Comparison of ENCODE assay signal across 22 cellular contexts in the genomic region with DNA sequence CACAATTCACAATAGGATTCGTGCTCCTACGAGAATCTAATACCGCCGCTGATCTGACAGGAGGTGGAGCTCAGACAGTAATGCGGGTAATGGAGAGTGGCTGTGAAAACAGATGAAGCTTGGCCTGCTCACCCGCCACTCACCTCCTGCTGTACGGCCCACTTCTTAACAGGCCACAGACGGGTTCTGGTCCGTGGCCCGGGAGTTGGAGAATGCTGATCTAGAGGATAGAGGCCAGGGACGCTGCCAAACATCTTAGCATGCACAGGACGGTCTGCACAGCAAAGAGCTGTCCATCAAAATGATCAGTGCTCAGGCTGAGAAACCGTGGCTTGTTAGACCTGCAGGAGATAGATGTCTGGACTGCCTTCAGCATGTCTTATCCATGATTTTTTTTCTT.
DNase-seq lines count a peak whose midpoint lies in the region; ATAC-seq and TF ChIP-seq lines count a peak whose summit lies in the region.
"Had no signal": no experiment of that assay in that cellular context is flagged by ENCODE, and none has a peak within 500 bp of the region (broad histone marks: within the 10 kb centered on the region; RNA-seq: fewer than 3 reads in every experiment).

No MANE protein-coding gene starts in this region.

- H3K4me1 Mint-ChIP-seq in chondrocyte (ENCODE audit: low read depth) (peaks cover 65% of the 10 kb centered on the region), endodermal cell (peaks cover 20% of the 10 kb centered on the region)

- no peak for TF ChIP-seq RAD21 in SK-N-SH (IDR thresholded peaks at IDR 0.05; ENCODE audit: low read length)

- no peaks in the 10 kb centered on the region for H3K9me3 Mint-ChIP-seq in chondrocyte (ENCODE audit: low read depth)
- peaks cover 7% of the 10 kb centered on the region for H3K9me3 Mint-ChIP-seq in endodermal cell
- H3K9me3 Mint-ChIP-seq: stimulated activated naive CD8-positive, alpha-beta T cell treated with anti-CD3 and anti-CD28 coated beads, Interleukin-15, Interleukin-2, amounts not matched to agents 100 ng/mL and 50 ng/mL, for 24 hours; T-cell; type B pancreatic cell had no signal

- H3K27ac ChIP-seq in AG04450 (ENCODE audit: low read depth, low read length) (peak overlapping the region; percentile 61), SK-N-SH (ENCODE audit: low read depth in 2 of 2, low read length in 1 of 2) (peak overlapping the region in 1 of 2 experiments; percentile 100; a peak in 2 of 4 replicates), right lobe of liver (no peak overlapping the region), endodermal cell (ENCODE audit: low read depth, low read length) (no peak overlapping the region), lower lobe of right lung (no peak overlapping the region)
- H3K27ac ChIP-seq: A549, cardiac muscle cell had no signal

- H3K4me3 ChIP-seq in AG04450 (ENCODE audit: low read depth, low read length) (no peak overlapping the region), SK-N-SH (ENCODE audit: low read depth in 2 of 2, low read length in 1 of 2) (no peak overlapping the region), right lobe of liver (no peak overlapping the region), endodermal cell (ENCODE audit: low read length) (no peak overlapping the region), lower lobe of right lung (no peak overlapping the region)
- H3K4me3 ChIP-seq: A549, cardiac muscle cell had no signal

- peak overlapping the region; percentile 79 for H3K9ac ChIP-seq in SK-N-SH
- H3K9ac ChIP-seq in endodermal cell (ENCODE audit: extremely low read depth, low read length, poor library complexity, severe bottlenecking): no peak overlapping the region

- peaks cover 40% of the 10 kb centered on the region for H3K79me2 ChIP-seq in SK-N-SH (ENCODE audit: insufficient read depth)

- WGBS in SK-N-SH (ENCODE audit: low lambda C conversion rate): 80% methylated on average over 10 of the region's 13 CpGs
- 83% methylated on average over 2 of the region's 13 CpGs for WGBS in right lobe of liver (ENCODE audit: insufficient coverage, low coverage, low lambda C conversion rate, missing lambda C conversion rate)
- WGBS in endodermal cell (ENCODE audit: insufficient coverage in 1 of 2, insufficient read length in 1 of 2), 2 experiments: 92 to 96% methylated on average over 12 to 13 of the region's 13 CpGs

- H3K9me3 ChIP-seq in AG04450 (ENCODE audit: control insufficient read depth, insufficient read depth, low read length) (no peaks in the 10 kb centered on the region), SK-N-SH (no peaks in the 10 kb centered on the region), right lobe of liver (no peaks in the 10 kb centered on the region), endodermal cell (ENCODE audit: control insufficient read depth, low read length) (no peaks in the 10 kb centered on the region), lower lobe of right lung (no peaks in the 10 kb centered on the region)
- H3K9me3 ChIP-seq: A549 had no signal

- H3K27me3 ChIP-seq in AG04450 (ENCODE audit: control insufficient read depth, insufficient read depth, low read length) (no peaks in the 10 kb centered on the region), SK-N-SH (ENCODE audit: insufficient read depth) (no peaks in the 10 kb centered on the region), right lobe of liver (no peaks in the 10 kb centered on the region), endodermal cell (ENCODE audit: control insufficient read depth, insufficient read depth, low read length, poor library complexity, severe bottlenecking) (no peaks in the 10 kb centered on the region), lower lobe of right lung (ENCODE audit: low read depth) (no peaks in the 10 kb centered on the region)
- H3K27me3 ChIP-seq: cardiac muscle cell had no signal

- CTCF ChIA-PET in AG04450 (lab: Charles Lee) (interaction anchor here (1.5 to 3.8 kb wide), 2 partner anchors 30 to 352 kb away, joined by 4 to 21 read pairs; no protein-coding TSS in a partner anchor), SK-N-SH (lab: Yijun Ruan, JAX) (no interaction called here)

- H3F3A ChIP-seq in SK-N-SH (replicated peaks; ENCODE audit: insufficient read depth): peaks cover 61% of the 10 kb centered on the region

- TF ChIP-seq CTCF in AG04450 (IDR thresholded peaks at IDR 0.05; ENCODE audit: low read depth, low read length) (no peak), SK-N-SH (IDR thresholded peaks at IDR 0.05) (no peak), chondrocyte (IDR thresholded peaks at IDR 0.05) (no peak), right lobe of liver (IDR thresholded peaks at IDR 0.05) (no peak), endodermal cell (conservative IDR thresholded peaks at IDR 0.05) (no peak), lower lobe of right lung (IDR thresholded peaks at IDR 0.05) (no peak)

- H4K20me1 ChIP-seq in SK-N-SH (ENCODE audit: insufficient read depth): no peaks in the 10 kb centered on the region

- POLR2A ChIA-PET in AG04450 (lab: Yijun Ruan, JAX) (no interaction called here), SK-N-SH (lab: Yijun Ruan, JAX) (no interaction called here)

- no peak for TF ChIP-seq POLR2A in right lobe of liver (IDR thresholded peaks at IDR 0.05)

- peaks cover 0 to 44% of the 10 kb centered on the region in 2 experiments for H3K4me1 ChIP-seq in SK-N-SH (ENCODE audit: control insufficient read depth in 1 of 2, insufficient read depth in 2 of 2, low read depth in 1 of 2, low read length in 1 of 2)
- peaks cover 0 to 4% (median 0%) of the 10 kb centered on the region in 4 donors for H3K4me1 ChIP-seq in right lobe of liver
- peaks cover 3% of the 10 kb centered on the region for H3K4me1 ChIP-seq in endodermal cell (ENCODE audit: control insufficient read depth, insufficient read depth, low read length)
- no peaks in the 10 kb centered on the region for H3K4me1 ChIP-seq in lower lobe of right lung

- H3K4me3 Mint-ChIP-seq in chondrocyte (ENCODE audit: unreplicated experiment) (no peak overlapping the region), endodermal cell (no peak overlapping the region)
- H3K4me3 Mint-ChIP-seq: activated CD8-positive, alpha-beta T cell treated with anti-CD3 and anti-CD28 coated beads, Interleukin-2, amount 10 ng/mL, durations not matched to agents 7 days and 5 days; stimulated activated naive CD8-positive, alpha-beta T cell treated with anti-CD3 and anti-CD28 coated beads, Interleukin-15, Interleukin-2, amounts not matched to agents 100 ng/mL and 50 ng/mL, for 24 hours; T-cell; type B pancreatic cell had no signal

- no peak overlapping the region for H2AFZ ChIP-seq in SK-N-SH (ENCODE audit: low read depth)

- no peak for DNase-seq in AG04450 (ENCODE audit: low read depth, low spot score)
- DNase-seq in SK-N-SH: no peak
- DNase-seq in chondrocyte (ENCODE audit: low spot score): no peak
- DNase-seq in putamen (ENCODE audit: low spot score): peak; percentile 61
- no peak for DNase-seq in right lobe of liver
- DNase-seq in endodermal cell: no peak
- DNase-seq in lower lobe of right lung: no peak
- DNase-seq: activated CD8-positive, alpha-beta T cell treated with anti-CD3 and anti-CD28 coated beads, Interleukin-2, amount 10 ng/mL, durations not matched to agents 7 days and 5 days; activated gamma-delta T cell treated with Interleukin-2 at 50 U/mL for 16 hours; activated T-cell treated with anti-CD3 and anti-CD28 coated beads for 4 hours; COR-L47; DMS79 treated with DMSO at 0.1 percent for 48 hours; Kasumi-1; left colon; SHP77 treated with DMSO at 0.1 percent for 48 hours; stimulated activated CD4-positive, alpha-beta T cell treated with anti-CD3 and anti-CD28 coated beads, Interleukin-4, amount 100 ng/mL, for 4 hours; T-cell had no signal

- H3K36me3 Mint-ChIP-seq in chondrocyte (ENCODE audit: low read depth) (peaks cover 31% of the 10 kb centered on the region), endodermal cell (ENCODE audit: low read depth) (peaks cover 30% of the 10 kb centered on the region)
- H3K36me3 Mint-ChIP-seq: T-cell had no signal

- TF ChIP-seq EP300 in SK-N-SH (IDR thresholded peaks at IDR 0.05; ENCODE audit: borderline replicate concordance in 1 of 2, low read depth in 1 of 2, low read length in 1 of 2): no peak

- H3K9me2 ChIP-seq in SK-N-SH: no peaks in the 10 kb centered on the region

- no peak for ATAC-seq in right lobe of liver
- no peak for ATAC-seq in GM21723 (IDR thresholded peaks at IDR 0.05; ENCODE audit: unreplicated experiment)
- ATAC-seq in lower lobe of right lung: no peak
- ATAC-seq: A549; activated CD8-positive, alpha-beta T cell treated with anti-CD3 and anti-CD28 coated beads, Interleukin-2, amount 10 ng/mL, durations not matched to agents 7 days and 5 days; left colon; T-cell had no signal

- H3K27ac Mint-ChIP-seq in chondrocyte (ENCODE audit: unreplicated experiment): peak overlapping the region; percentile 99
- H3K27ac Mint-ChIP-seq in endodermal cell: no peak overlapping the region
- H3K27ac Mint-ChIP-seq: activated CD8-positive, alpha-beta T cell treated with anti-CD3 and anti-CD28 coated beads, Interleukin-2, amount 10 ng/mL, durations not matched to agents 7 days and 5 days; stimulated activated naive CD8-positive, alpha-beta T cell treated with anti-CD3 and anti-CD28 coated beads, Interleukin-15, Interleukin-2, amounts not matched to agents 100 ng/mL and 50 ng/mL, for 24 hours; T-cell; type B pancreatic cell had no signal

- H3K27me3 Mint-ChIP-seq in chondrocyte (ENCODE audit: low read depth) (no peaks in the 10 kb centered on the region), endodermal cell (ENCODE audit: insufficient read depth) (no peaks in the 10 kb centered on the region)
- H3K27me3 Mint-ChIP-seq: type B pancreatic cell had no signal

- H3K36me3 ChIP-seq in SK-N-SH (replicated peaks in 1 of 2; ENCODE audit: control insufficient read depth in 1 of 2, insufficient read depth in 2 of 2, low read length in 1 of 2) (peaks cover 23 to 37% of the 10 kb centered on the region in 2 experiments), right lobe of liver (peaks cover 0 to 24% (median 4%) of the 10 kb centered on the region in 4 donors), endodermal cell (ENCODE audit: control insufficient read depth, insufficient read depth, low read length) (peaks cover 31% of the 10 kb centered on the region), lower lobe of right lung (peaks cover 88% of the 10 kb centered on the region)
- H3K36me3 ChIP-seq: cardiac muscle cell had no signal

- H3K4me2 ChIP-seq in SK-N-SH: 0 out of 2 replicates have a peak overlapping the region, but pooled peaks have one; percentile 43
- H3K4me2 ChIP-seq: A549 had no signal

- intact Hi-C loops in right lobe of liver (cut with DNase I): no loop called here
- intact Hi-C loops in lower lobe of right lung (cut with DNase I): no loop called here

TF ChIP-seq in SK-N-SH, 30 proteins besides CTCF, POLR2A, EP300 and RAD21 (continues in another document):
- TF ChIP-seq TCF12 (IDR thresholded peaks at IDR 0.05): no peak
